In genomic region chr6:2132911-2133310, GRCh38 we compare ENCODE assay signal across 18 cellular contexts.
A peak's percentile ranks its signal among the peaks of the same experiment; 100 is the strongest.
DNase-seq lines count a peak whose midpoint lies in the region; ATAC-seq, FAIRE-seq and TF ChIP-seq lines count a peak whose summit lies in the region.
"Had no signal": no experiment of that assay in that cellular context is flagged by ENCODE, and none has a peak within 500 bp of the region (broad histone marks: within the 10 kb centered on the region; RNA-seq: fewer than 3 reads in every experiment).

No MANE protein-coding gene starts in this region.

- H3K4me3 ChIP-seq in small intestine (ENCODE audit: low read depth in 1 of 2, low read length in 2 of 2): no peak overlapping the region
- no peak overlapping the region for H3K4me3 ChIP-seq in transverse colon
- H3K4me3 ChIP-seq: BLaER1 treated with 17β-estradiol and CSF1 and Interleukin-3, amounts not matched to agents 10 nM and 100 nM; GM23248; HAP-1 had no signal

- H3K36me3 ChIP-seq in small intestine (ENCODE audit: control insufficient read depth in 2 of 2, insufficient read depth in 2 of 2, low read length in 2 of 2): no peaks in the 10 kb centered on the region
- H3K36me3 ChIP-seq in transverse colon: no peaks in the 10 kb centered on the region
- H3K36me3 ChIP-seq: BLaER1 treated with 17β-estradiol and CSF1 and Interleukin-3, amounts not matched to agents 10 nM and 100 nM; HAP-1 had no signal

- intact Hi-C loops in left colon (cut with DNase I, micrococcal nuclease): no loop called here
- intact Hi-C loops in transverse colon (cut with DNase I; ENCODE audit: low total_unique reads): no loop called here

- ATAC-seq in left colon: peak; percentile 72
- ATAC-seq: CD8-positive, alpha-beta T cell had no signal

- H3K4me1 ChIP-seq in small intestine (ENCODE audit: control insufficient read depth in 2 of 2, insufficient read depth in 1 of 2, low read depth in 1 of 2, low read length in 1 of 2) (peaks cover 5 to 16% of the 10 kb centered on the region in 2 donors), transverse colon (peaks cover 3 to 29% (median 18%) of the 10 kb centered on the region in 4 donors)

- TF ChIP-seq EP300 in transverse colon (IDR thresholded peaks at IDR 0.05; ENCODE audit: low read depth): no peak

- no peak for FAIRE-seq in small intestine (lab: Jason Lieb, UNC)
- FAIRE-seq: G401.6, GM12892, GM18507, HTR-8/SVneo had no signal

- WGBS in small intestine, 3 donors: 8 to 38% (median 18%) methylated on average over 1 of the region's 1 CpG
- WGBS in transverse colon (ENCODE audit: low coverage in 1 of 2), 2 donors: 33 to 38% methylated on average over 1 of the region's 1 CpG

- peak; percentile 46 for DNase-seq in NCI-H69 (lab: John Stamatoyannopoulos, UW)
- peak; percentile 35 for DNase-seq in SK-MEL-5 (ENCODE audit: low read depth, low spot score)
- DNase-seq in left colon: no peak
- DNase-seq in small intestine: peak; percentile 74
- DNase-seq in GM10266 (ENCODE audit: extremely low spot score): no peak
- DNase-seq in transverse colon: no peak
- DNase-seq in NCI-H748 treated with DMSO at 0.1 percent for 48 hours (lab: John Stamatoyannopoulos, UW): no peak
- DNase-seq: CD8-positive, alpha-beta T cell; COR-L47; DMS 273 treated with DMSO at 0.1 percent for 48 hours; GM23248 had no signal

- TF ChIP-seq POLR2A in transverse colon (IDR thresholded peaks at IDR 0.05): no peak

- H3K27ac ChIP-seq in small intestine (ENCODE audit: low read depth in 1 of 2, low read length in 1 of 2) (no peak overlapping the region), transverse colon (no peak overlapping the region)
- H3K27ac ChIP-seq: BLaER1 treated with 17β-estradiol and CSF1 and Interleukin-3, amounts not matched to agents 10 nM and 100 nM; GM23248; HL-60 had no signal

- H3K9me3 ChIP-seq in small intestine (ENCODE audit: control insufficient read depth, low read depth) (no peaks in the 10 kb centered on the region), transverse colon (no peaks in the 10 kb centered on the region)
- H3K9me3 ChIP-seq: BLaER1 treated with 17β-estradiol and CSF1 and Interleukin-3, amounts not matched to agents 10 nM and 100 nM; HAP-1 had no signal

- in situ Hi-C loops in SK-MEL-5 (cut with HindIII; ENCODE audit: low pct_unique_long_range_greater_than_20kb, low sequenced_read_pairs): no loop called here
- in situ Hi-C loops in transverse colon (cut with MboI; ENCODE audit: low pct_ligation_motif_present in 1 of 4, low pct_unique_long_range_greater_than_20kb in 1 of 4, low sequenced_read_pairs in 3 of 4): no loop called here

- TF ChIP-seq CTCF in GM10266 (IDR thresholded peaks at IDR 0.05; ENCODE audit: control insufficient read depth, insufficient read depth, low read depth, missing control alignments): no peak
- no peak for TF ChIP-seq CTCF in transverse colon (IDR thresholded peaks at IDR 0.05)

- H3K27me3 ChIP-seq in small intestine (ENCODE audit: control insufficient read depth in 2 of 2, insufficient read depth in 2 of 2, low read length in 2 of 2) (no peaks in the 10 kb centered on the region), transverse colon (no peaks in the 10 kb centered on the region)
- H3K27me3 ChIP-seq: BLaER1 treated with 17β-estradiol and CSF1 and Interleukin-3, amounts not matched to agents 10 nM and 100 nM had no signal

Comparison
In these comparisons a context has a peak if more than half of its experiments do, and no peak if none do; other contexts are left out.
1. DNase-seq: peak in NCI-H69 (single experiment), SK-MEL-5 (single experiment) and small intestine (single experiment); none in left colon (0 of 2), GM10266 (single experiment), transverse colon (single experiment) and NCI-H748 treated with DMSO at 0.1 percent for 48 hours (single experiment).